In the genomic region with DNA sequence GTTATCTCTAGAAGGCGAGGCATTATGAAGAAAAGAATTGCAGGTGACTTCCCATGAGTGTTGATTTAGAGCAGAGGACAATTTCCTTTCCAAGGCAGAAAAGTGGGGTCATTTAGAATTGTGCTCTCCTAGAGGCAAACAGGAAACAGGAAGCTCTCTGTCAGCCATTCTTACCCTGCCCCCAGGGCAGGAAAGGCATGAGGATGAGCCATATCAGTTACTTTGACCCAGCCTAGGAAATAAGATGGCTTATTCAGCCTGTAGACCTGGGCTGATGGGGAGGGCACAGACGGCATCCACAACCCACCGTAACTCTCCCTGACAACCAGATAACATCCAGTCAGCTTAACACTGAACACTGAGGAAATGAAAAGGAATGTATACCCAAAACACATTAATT, we compare ENCODE assay signal across 14 cellular contexts.
DNase-seq lines count a peak whose midpoint lies in the region; ATAC-seq, FAIRE-seq and TF ChIP-seq lines count a peak whose summit lies in the region.
"Had no signal": no experiment of that assay in that cellular context is flagged by ENCODE, and none has a peak within 500 bp of the region (broad histone marks: within the 10 kb centered on the region; RNA-seq: fewer than 3 reads in every experiment).

No MANE protein-coding gene starts in this region.

- FAIRE-seq in K562 (lab: Jason Lieb, UNC), result no peak

- H3K9me3 ChIP-seq in K562 (replicated peaks; ENCODE audit: control insufficient read depth, insufficient read depth, low read depth, low read length), result no peaks in the 10 kb centered on the region
- no peaks in the 10 kb centered on the region for H3K9me3 ChIP-seq in mesenchymal stem cell (ENCODE audit: control insufficient read depth, low read length)
- H3K9me3 ChIP-seq: prostate gland had no signal

- H2AK5ac ChIP-seq in mesenchymal stem cell (ENCODE audit: low read length, severe bottlenecking), result no peak overlapping the region

- H3K4me1 ChIP-seq in K562 (replicated peaks in 1 of 2; ENCODE audit: control insufficient read depth in 2 of 2, insufficient read depth in 2 of 2, low read length in 2 of 2) (no peaks in the 10 kb centered on the region), mesenchymal stem cell (ENCODE audit: control insufficient read depth, insufficient read depth, low read depth, low read length) (peaks cover 3% of the 10 kb centered on the region)
- H3K4me1 ChIP-seq: prostate gland, stomach had no signal

- H3K4me2 ChIP-seq in K562 (ENCODE audit: insufficient read depth, low read length) (no peak overlapping the region), mesenchymal stem cell (ENCODE audit: low read length, poor library complexity, severe bottlenecking) (no peak overlapping the region)

- H3K9ac ChIP-seq in K562 (ENCODE audit: insufficient read depth in 1 of 2, low read depth in 2 of 2, low read length in 2 of 2) (no peak overlapping the region), mesenchymal stem cell (ENCODE audit: low read length) (no peak overlapping the region)
- H3K9ac ChIP-seq: GM23248 had no signal

- no peak overlapping the region for H2BK12ac ChIP-seq in mesenchymal stem cell (ENCODE audit: low read length in 2 of 2)

- H3K79me1 ChIP-seq in mesenchymal stem cell (replicated peaks; ENCODE audit: low read length, poor library complexity, severe bottlenecking), result no peaks in the 10 kb centered on the region

- H2AFZ ChIP-seq in K562 (ENCODE audit: low read depth, low read length) (no peak overlapping the region), mesenchymal stem cell (ENCODE audit: low read depth, low read length) (no peak overlapping the region)
- H2AFZ ChIP-seq: GM23248 had no signal

- no peak overlapping the region for H2BK5ac ChIP-seq in mesenchymal stem cell (ENCODE audit: low read depth, low read length, poor library complexity, severe bottlenecking)

- no peak for TF ChIP-seq RAD21 in K562 (CRISPR knock-in tag; conservative IDR thresholded peaks at IDR 0.05 in 1 of 2, IDR thresholded peaks at IDR 0.05 in 1 of 2)

- H3K18ac ChIP-seq in mesenchymal stem cell (ENCODE audit: low read depth in 1 of 2, low read length in 2 of 2), result peak overlapping the region; percentile 61 to 82

- H3K4me3 ChIP-seq in K562, result no peak overlapping the region
- no peak overlapping the region for H3K4me3 ChIP-seq in mesenchymal stem cell (ENCODE audit: insufficient read depth in 1 of 2, low read depth in 1 of 2, low read length in 2 of 2)
- H3K4me3 ChIP-seq: GM23248, prostate gland, stomach had no signal

- H3K27me3 ChIP-seq in K562 (ENCODE audit: control insufficient read depth in 2 of 2, insufficient read depth in 2 of 2, low read length in 2 of 2) (0 out of 5 replicates have a peak, but pooled peaks cover 0 to 2% of the 10 kb centered on the region in 2 experiments), mesenchymal stem cell (ENCODE audit: control insufficient read depth in 1 of 2, insufficient read depth in 1 of 2, low read length in 2 of 2) (no peaks in the 10 kb centered on the region)
- H3K27me3 ChIP-seq: stomach had no signal

- WGBS in K562 (ENCODE audit: insufficient coverage, low coverage, missing lambda C conversion rate), result 0% methylated on average over 3 of the region's 3 CpGs
- 67% methylated on average over 1 of the region's 3 CpGs for WGBS in mesenchymal stem cell

- no TSS peak for BruUV-seq in K562 (replicated peaks; lab: Mats Ljungman, UMichigan)

- H3K9me1 ChIP-seq in K562 (ENCODE audit: control insufficient read depth, insufficient read depth, low read length), result no peaks in the 10 kb centered on the region

- H3K36me3 ChIP-seq in K562 (ENCODE audit: control insufficient read depth, insufficient read depth, low read length) (no peaks in the 10 kb centered on the region), mesenchymal stem cell (ENCODE audit: control insufficient read depth in 1 of 2, insufficient read depth in 2 of 2, low read depth in 1 of 2, low read length in 2 of 2) (no peaks in the 10 kb centered on the region)
- H3K36me3 ChIP-seq: prostate gland, stomach had no signal

- H2BK15ac ChIP-seq in mesenchymal stem cell (ENCODE audit: low read depth, poor library complexity, severe bottlenecking), result no peak overlapping the region

- ATAC-seq in K562, result no peak
- ATAC-seq: CD8-positive, alpha-beta T cell had no signal

- intact Hi-C loops in K562 (cut with micrococcal nuclease), result no loop called here

- H4K8ac ChIP-seq in mesenchymal stem cell (ENCODE audit: low read length), result peak overlapping the region; percentile 81

- peak; percentile 36 for DNase-seq in DMS53 treated with DMSO at 0.1 percent for 48 hours (lab: John Stamatoyannopoulos, UW; ENCODE audit: unreplicated experiment)
- peak; percentile 6 for DNase-seq in LHCN-M2 (ENCODE audit: low read depth)
- no peak for DNase-seq in K562 (ENCODE audit: extremely low read depth in 1 of 4, low spot score in 3 of 4)
- peak; percentile 3 for DNase-seq in mesenchymal stem cell
- no peak for DNase-seq in NCI-H2196 (lab: John Stamatoyannopoulos, UW; ENCODE audit: unreplicated experiment)
- DNase-seq in globus pallidus (ENCODE audit: low spot score), result no peak
- DNase-seq in HuH-7 (ENCODE audit: low spot score), result no peak
- DNase-seq: activated B cell treated with CpG ODN at 0.5 μM for 24 hours; activated T-cell treated with anti-CD3 and anti-CD28 coated beads, Interleukin-2, amount 50 U/mL, for 24 hours; amniotic stem cell; CD8-positive, alpha-beta T cell; GM23248; stomach had no signal

- TF ChIP-seq POLR2A in K562 (conservative IDR thresholded peaks at IDR 0.05), result no peak

- TF ChIP-seq EP300 in K562 (IDR thresholded peaks at IDR 0.05; ENCODE audit: low read length), result no peak

- no peak overlapping the region for H2BK120ac ChIP-seq in mesenchymal stem cell (ENCODE audit: low read depth, low read length)

- H3K4ac ChIP-seq in mesenchymal stem cell (ENCODE audit: low read depth in 1 of 2, low read length in 2 of 2), result peak overlapping the region in 1 of 2 experiments; percentile 58

- H4K91ac ChIP-seq in mesenchymal stem cell (ENCODE audit: low read length), result no peak overlapping the region

- H3K14ac ChIP-seq in mesenchymal stem cell (ENCODE audit: low read length in 2 of 2), result no peak overlapping the region

- no peaks in the 10 kb centered on the region for H4K20me1 ChIP-seq in K562 (replicated peaks; ENCODE audit: control insufficient read depth, insufficient read depth, low read length)

- no peak for TF ChIP-seq CTCF in K562 (IDR thresholded peaks at IDR 0.05 in 2 of 3, conservative IDR thresholded peaks at IDR 0.05 in 1 of 3; ENCODE audit: insufficient read depth in 2 of 3, low read depth in 1 of 3, low read length in 3 of 3)

- in situ Hi-C loops in K562 (cut with MboI), result no loop called here

- CTCF ChIA-PET in K562 (lab: Yijun Ruan, JAX; ENCODE audit: low intra/inter-chr PET ratio), result no interaction called here

- no peaks in the 10 kb centered on the region for H3K79me2 ChIP-seq in K562 (ENCODE audit: control insufficient read depth, insufficient read depth, low read length)

- POLR2A ChIA-PET in K562 (lab: Yijun Ruan, JAX), result no interaction called here

- no peak overlapping the region for H3K23ac ChIP-seq in mesenchymal stem cell (ENCODE audit: low read length in 2 of 2)

- no peak overlapping the region for H3K27ac ChIP-seq in K562 (ENCODE audit: extremely low read depth, low read depth, low read length)
- H3K27ac ChIP-seq in mesenchymal stem cell (ENCODE audit: low read length, poor library complexity, severe bottlenecking), result no peak overlapping the region
- H3K27ac ChIP-seq: GM23248, prostate gland, stomach had no signal

TF ChIP-seq in K562, 482 proteins besides CTCF, POLR2A, EP300 and RAD21:
- TF ChIP-seq POLR2H (tag; IDR thresholded peaks at IDR 0.05; ENCODE audit: low read depth), result no peak
- peak; percentile 34; the same call in 1 of the 2 replicates for TF ChIP-seq GABPA (tag; conservative IDR thresholded peaks at IDR 0.05; ENCODE audit: low read depth)
TF ChIP-seq in K562: peak in this region for 1.

Comparison
In these comparisons a context has a peak if more than half of its experiments do, and no peak if none do; other contexts are left out.
1. DNase-seq: peak in DMS53 treated with DMSO at 0.1 percent for 48 hours (single experiment), LHCN-M2 (single experiment) and mesenchymal stem cell (single experiment); none in K562 (0 of 4), NCI-H2196 (single experiment), globus pallidus (single experiment) and HuH-7 (single experiment).